Comparison of ENCODE assay signal across 1 cellular context in the genomic region with DNA sequence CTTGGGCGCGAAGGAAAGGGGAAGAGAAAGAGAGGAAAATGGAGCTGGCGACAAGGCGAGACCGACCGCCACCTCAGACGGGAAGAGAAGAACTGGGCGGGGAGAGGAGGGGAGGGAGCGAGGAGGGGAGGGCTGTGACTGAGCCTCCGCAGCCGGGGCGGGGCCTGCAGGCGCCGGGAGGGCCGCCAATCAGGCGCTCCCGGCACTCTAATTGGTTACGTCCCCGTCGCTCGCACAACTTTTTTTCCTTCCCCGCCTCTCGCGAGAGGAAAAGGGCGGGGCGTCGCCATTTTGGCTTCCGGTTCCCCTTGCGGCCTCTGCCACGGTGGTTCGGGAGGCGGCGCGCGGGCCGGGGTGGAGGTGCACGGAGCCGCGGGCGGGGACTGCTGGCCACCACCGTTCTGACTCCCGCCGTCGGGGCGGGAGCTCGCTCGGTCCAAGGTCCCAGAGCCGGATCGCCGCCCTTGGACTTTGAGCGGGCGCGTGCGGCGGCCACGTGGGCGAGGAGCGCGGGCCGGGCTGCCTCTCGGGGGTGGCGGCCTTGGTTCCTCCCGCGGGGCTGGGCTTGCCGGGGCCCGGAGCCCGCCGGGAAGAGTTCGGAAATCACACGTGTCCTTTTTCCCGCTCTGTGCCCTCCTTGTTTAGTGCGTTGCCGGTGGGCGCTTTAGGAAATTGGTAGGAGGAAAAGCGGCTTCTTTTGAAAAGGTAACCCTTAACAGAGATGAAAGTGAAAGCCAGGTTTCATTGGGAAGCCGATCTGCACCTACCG.
A peak's percentile ranks its signal among the peaks of the same experiment; 100 is the strongest.
TF ChIP-seq lines count a peak whose summit lies in the region.

Gene GDI2, minus strand, starts transcription at position 94 of the 769 bp plus-strand sequence. CDS start 176 bp downstream, outside the sequence.

TF ChIP-seq in K562, 482 proteins besides CTCF, POLR2A, EP300 and RAD21 (continued from another document and continues in another):
- TF ChIP-seq CUX1 (CRISPR knock-in tag; IDR thresholded peaks at IDR 0.05) (no peak), ATF4 (CRISPR knock-in tag; IDR thresholded peaks at IDR 0.05) (no peak), ARID1B (IDR thresholded peaks at IDR 0.05) (no peak), MAFK (IDR thresholded peaks at IDR 0.05; ENCODE audit: low read length) (no peak), ZNF24 (IDR thresholded peaks at IDR 0.05) (no peak; the same call in 1 of the 2 replicates), HLTF (IDR thresholded peaks at IDR 0.05) (no peak), LARP7 (IDR thresholded peaks at IDR 0.05) (no peak), CBX3 (IDR thresholded peaks at IDR 0.05; ENCODE audit: borderline replicate concordance in 1 of 2, low read length in 2 of 2) (no peak; a peak in 1 of 3 replicates), VEZF1 (CRISPR knock-in tag; IDR thresholded peaks at IDR 0.05) (peak; percentile 91), HDAC8 (tag; IDR thresholded peaks at IDR 0.05) (peak; percentile 88; the same call in 1 of the 2 replicates), ZFPM2 (CRISPR knock-in tag; IDR thresholded peaks at IDR 0.05) (no peak), HOXB6 (CRISPR knock-in tag; IDR thresholded peaks at IDR 0.05; ENCODE audit: borderline replicate concordance) (no peak), PCBP2 (IDR thresholded peaks at IDR 0.05; ENCODE audit: low read depth, low read length, poor library complexity, severe bottlenecking) (no peak), CREB1 (IDR thresholded peaks at IDR 0.05) (peak; percentile 14; the same call in 1 of the 2 replicates), CREB1 (CRISPR knock-in tag; IDR thresholded peaks at IDR 0.05) (peak; percentile 77), CTBP1 (IDR thresholded peaks at IDR 0.05; ENCODE audit: borderline replicate concordance) (peak; percentile 48; the same call in 1 of the 2 replicates), RBM15 (IDR thresholded peaks at IDR 0.05; ENCODE audit: insufficient read depth, low read length) (no peak), FUS (optimal IDR thresholded peaks at IDR 0.05; ENCODE audit: low read depth, low read length) (peak; percentile 90), GATA2 (CRISPR knock-in tag; IDR thresholded peaks at IDR 0.05) (no peak), SMARCC2 (IDR thresholded peaks at IDR 0.05; ENCODE audit: low read depth) (no peak), ZNF347 (CRISPR knock-in tag; IDR thresholded peaks at IDR 0.05; ENCODE audit: low read depth) (no peak), ADNP (tag; IDR thresholded peaks at IDR 0.05) (no peak), KLF6 (CRISPR knock-in tag; IDR thresholded peaks at IDR 0.05; ENCODE audit: borderline replicate concordance) (0 out of 2 replicates have a peak, but pooled peaks have one; percentile 30), ZNF316 (IDR thresholded peaks at IDR 0.05) (no peak), PREB (CRISPR knock-in tag; IDR thresholded peaks at IDR 0.05) (peak; percentile 58; the same call in 1 of the 2 replicates), TBP (optimal IDR thresholded peaks at IDR 0.05; ENCODE audit: low read depth, low read length) (peak; percentile 93), ZNF134 (CRISPR knock-in tag; conservative IDR thresholded peaks at IDR 0.05) (0 out of 2 replicates have a peak, but pooled peaks have one; percentile 21), ZNF197 (CRISPR knock-in tag; IDR thresholded peaks at IDR 0.05; ENCODE audit: low read depth) (no peak), NFIC (IDR thresholded peaks at IDR 0.05) (peak; percentile 61; the same call in 1 of the 2 replicates), YY1 (IDR thresholded peaks at IDR 0.05; ENCODE audit: borderline replicate concordance in 1 of 3, control insufficient read depth in 1 of 3, extremely low read depth in 1 of 3, insufficient read depth in 3 of 3, insufficient read length in 1 of 3, insufficient replicate concordance in 2 of 3, low read depth in 1 of 3, low read length in 2 of 3) (peak; percentile 71 to 95 (median 94)), GABPA (tag; conservative IDR thresholded peaks at IDR 0.05; ENCODE audit: low read depth) (peak; percentile 92), ZBTB1 (CRISPR knock-in tag; IDR thresholded peaks at IDR 0.05; ENCODE audit: borderline replicate concordance, low read depth) (peak; percentile 79), ESRRB (CRISPR knock-in tag; IDR thresholded peaks at IDR 0.05; ENCODE audit: borderline replicate concordance) (no peak), ZNF282 (CRISPR knock-in tag; IDR thresholded peaks at IDR 0.05) (peak; percentile 94), THRA (IDR thresholded peaks at IDR 0.05) (no peak), CLOCK (CRISPR knock-in tag; IDR thresholded peaks at IDR 0.05; ENCODE audit: borderline replicate concordance) (no peak), SLC30A9 (CRISPR knock-in tag; IDR thresholded peaks at IDR 0.05) (no peak), HNRNPL (IDR thresholded peaks at IDR 0.05; ENCODE audit: low read depth, low read length) (no peak), MTA1 (IDR thresholded peaks at IDR 0.05; ENCODE audit: borderline replicate concordance) (no peak), SAFB (IDR thresholded peaks at IDR 0.05; ENCODE audit: borderline replicate concordance, low read depth, low read length) (no peak), TARDBP (IDR thresholded peaks at IDR 0.05) (peak; percentile 62; the same call in 1 of the 2 replicates)
- TF ChIP-seq, protein P1, sequence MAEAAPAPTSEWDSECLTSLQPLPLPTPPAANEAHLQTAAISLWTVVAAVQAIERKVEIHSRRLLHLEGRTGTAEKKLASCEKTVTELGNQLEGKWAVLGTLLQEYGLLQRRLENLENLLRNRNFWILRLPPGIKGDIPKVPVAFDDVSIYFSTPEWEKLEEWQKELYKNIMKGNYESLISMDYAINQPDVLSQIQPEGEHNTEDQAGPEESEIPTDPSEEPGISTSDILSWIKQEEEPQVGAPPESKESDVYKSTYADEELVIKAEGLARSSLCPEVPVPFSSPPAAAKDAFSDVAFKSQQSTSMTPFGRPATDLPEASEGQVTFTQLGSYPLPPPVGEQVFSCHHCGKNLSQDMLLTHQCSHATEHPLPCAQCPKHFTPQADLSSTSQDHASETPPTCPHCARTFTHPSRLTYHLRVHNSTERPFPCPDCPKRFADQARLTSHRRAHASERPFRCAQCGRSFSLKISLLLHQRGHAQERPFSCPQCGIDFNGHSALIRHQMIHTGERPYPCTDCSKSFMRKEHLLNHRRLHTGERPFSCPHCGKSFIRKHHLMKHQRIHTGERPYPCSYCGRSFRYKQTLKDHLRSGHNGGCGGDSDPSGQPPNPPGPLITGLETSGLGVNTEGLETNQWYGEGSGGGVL (CRISPR knock-in tag; IDR thresholded peaks at IDR 0.05), result no peak
- TF ChIP-seq, protein P2, sequence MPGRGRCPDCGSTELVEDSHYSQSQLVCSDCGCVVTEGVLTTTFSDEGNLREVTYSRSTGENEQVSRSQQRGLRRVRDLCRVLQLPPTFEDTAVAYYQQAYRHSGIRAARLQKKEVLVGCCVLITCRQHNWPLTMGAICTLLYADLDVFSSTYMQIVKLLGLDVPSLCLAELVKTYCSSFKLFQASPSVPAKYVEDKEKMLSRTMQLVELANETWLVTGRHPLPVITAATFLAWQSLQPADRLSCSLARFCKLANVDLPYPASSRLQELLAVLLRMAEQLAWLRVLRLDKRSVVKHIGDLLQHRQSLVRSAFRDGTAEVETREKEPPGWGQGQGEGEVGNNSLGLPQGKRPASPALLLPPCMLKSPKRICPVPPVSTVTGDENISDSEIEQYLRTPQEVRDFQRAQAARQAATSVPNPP (IDR thresholded peaks at IDR 0.05; ENCODE audit: borderline replicate concordance, insufficient read depth, insufficient read length), result no peak
- TF ChIP-seq, protein P3, sequence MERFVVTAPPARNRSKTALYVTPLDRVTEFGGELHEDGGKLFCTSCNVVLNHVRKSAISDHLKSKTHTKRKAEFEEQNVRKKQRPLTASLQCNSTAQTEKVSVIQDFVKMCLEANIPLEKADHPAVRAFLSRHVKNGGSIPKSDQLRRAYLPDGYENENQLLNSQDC (CRISPR knock-in tag; IDR thresholded peaks at IDR 0.05), result no peak
